Comparison of ENCODE assay signal across 23 cellular contexts in genomic region chr22:30910358-30910757, GRCh38. TPM values are rescaled to one million over a fixed set of nuclear protein-coding genes. Genes with fewer than 3 reads are reported as not detected.
A peak's percentile ranks its signal among the peaks of the same experiment; 100 is the strongest.
DNase-seq lines count a peak whose midpoint lies in the region; ATAC-seq and TF ChIP-seq lines count a peak whose summit lies in the region.
"Had no signal": no experiment of that assay in that cellular context is flagged by ENCODE, and none has a peak within 500 bp of the region (broad histone marks: within the 10 kb centered on the region; RNA-seq: fewer than 3 reads in every experiment).

No MANE protein-coding gene starts in this region.

- H3K27ac Mint-ChIP-seq in nephron progenitor cell: peak overlapping the region; percentile 15
- H3K27ac Mint-ChIP-seq in activated naive CD4-positive, alpha-beta T cell treated with anti-CD3 and anti-CD28 coated beads, Interleukin-2, amount 50 U/mL, for 72 hours: no peak overlapping the region
- H3K27ac Mint-ChIP-seq: CD8-positive, alpha-beta T cell; HFFc6; T-cell had no signal

- no peak for TF ChIP-seq CTCF in nephron progenitor cell (IDR thresholded peaks at IDR 0.05)

- no peak for ATAC-seq in activated naive CD4-positive, alpha-beta T cell treated with anti-CD3 and anti-CD28 coated beads, Interleukin-2, amount 50 U/mL, for 72 hours
- ATAC-seq in HG03342 (IDR thresholded peaks at IDR 0.05; ENCODE audit: unreplicated experiment): no peak
- ATAC-seq: CD8-positive, alpha-beta T cell; HepG2; T-cell had no signal

- H3K4me1 Mint-ChIP-seq in nephron progenitor cell: no peaks in the 10 kb centered on the region
- H3K4me1 Mint-ChIP-seq: T-cell had no signal

- peaks cover 3% of the 10 kb centered on the region for H3K27me3 Mint-ChIP-seq in nephron progenitor cell (ENCODE audit: low read depth, poor library complexity)
- H3K27me3 Mint-ChIP-seq: T-cell had no signal

- H3K9me3 Mint-ChIP-seq in nephron progenitor cell: peaks cover 7% of the 10 kb centered on the region
- H3K9me3 Mint-ChIP-seq in activated naive CD4-positive, alpha-beta T cell treated with anti-CD3 and anti-CD28 coated beads, Interleukin-2, amount 50 U/mL, for 72 hours: no peaks in the 10 kb centered on the region
- H3K9me3 Mint-ChIP-seq: HFFc6, T-cell had no signal

- peak; percentile 8 for DNase-seq in NCI-H1105 treated with DMSO at 0.1 percent for 48 hours (lab: John Stamatoyannopoulos, UW)
- no peak for DNase-seq in NCI-H1105 (lab: John Stamatoyannopoulos, UW)
- DNase-seq in COLO668 (lab: John Stamatoyannopoulos, UW; ENCODE audit: unreplicated experiment): peak; percentile 53
- DNase-seq in NCI-H774 (lab: John Stamatoyannopoulos, UW): peak; percentile 3
- DNase-seq in nephron progenitor cell: no peak
- DNase-seq in activated CD4-positive, alpha-beta T cell treated with anti-CD3 and anti-CD28 coated beads, Interleukin-2, amount 50 U/mL, for 1 hour: no peak
- DNase-seq in activated naive CD4-positive, alpha-beta T cell treated with anti-CD3 and anti-CD28 coated beads, Interleukin-2, amount 50 U/mL, for 72 hours (ENCODE audit: low spot score in 2 of 2): no peak
- DNase-seq: AML-193; C1 segment of cervical spinal cord; DMS79; H7; HFFc6; KBM-7; NCI-H187; NCI-H2107; NCI-H2227 treated with DMSO at 0.1 percent for 48 hours; NCI-H524; NK-92 treated with Interleukin-12 subunit alpha and Interleukin-12 subunit beta, amount 100 ng/mL, for 24 hours; SJCRH30; T-cell had no signal

- H3K36me3 Mint-ChIP-seq in nephron progenitor cell (ENCODE audit: low read depth): peaks cover 17% of the 10 kb centered on the region
- H3K36me3 Mint-ChIP-seq in activated naive CD4-positive, alpha-beta T cell treated with anti-CD3 and anti-CD28 coated beads, Interleukin-2, amount 50 U/mL, for 72 hours: no peaks in the 10 kb centered on the region

- no peak overlapping the region for H3K4me3 Mint-ChIP-seq in nephron progenitor cell
- H3K4me3 Mint-ChIP-seq: CD8-positive, alpha-beta T cell; HFFc6; T-cell had no signal

RNA-seq across cellular contexts. Expression of gene MORC2, which starts 58.2 kb away (rescaled TPM):
- 10 to 100 TPM in 1 of 2 donors, 1 to 10 TPM in 1; 8.6 to 24.0 TPM for total RNA-seq in activated naive CD4-positive, alpha-beta T cell treated with anti-CD3 and anti-CD28 coated beads, Interleukin-2, amount 50 U/mL, for 72 hours

RNA-seq across cellular contexts. Expression of gene TUG1, which starts 58.7 kb away (rescaled TPM):
- 10 to 100 TPM; 36.4 to 62.1 TPM for total RNA-seq in activated naive CD4-positive, alpha-beta T cell treated with anti-CD3 and anti-CD28 coated beads, Interleukin-2, amount 50 U/mL, for 72 hours

Comparison
In these comparisons a context has a peak if more than half of its experiments do, and no peak if none do; other contexts are left out.
1. DNase-seq: peak in NCI-H1105 treated with DMSO at 0.1 percent for 48 hours (single experiment), COLO668 (single experiment) and NCI-H774 (single experiment); none in NCI-H1105 (single experiment), nephron progenitor cell (single experiment), activated CD4-positive, alpha-beta T cell treated with anti-CD3 and anti-CD28 coated beads, Interleukin-2, amount 50 U/mL, for 1 hour (single experiment) and activated naive CD4-positive, alpha-beta T cell treated with anti-CD3 and anti-CD28 coated beads, Interleukin-2, amount 50 U/mL, for 72 hours (0 of 2).